14 cellular contexts compared by ENCODE assay signal in genomic region chr2:145170787-145171186, GRCh38.
"Had no signal": no experiment of that assay in that cellular context is flagged by ENCODE, and none has a peak within 500 bp of the region (broad histone marks: within the 10 kb centered on the region; RNA-seq: fewer than 3 reads in every experiment).

No MANE protein-coding gene starts in this region.

- H3K4me3 ChIP-seq: adrenal gland, breast epithelium, ovary, psoas muscle, right lobe of liver, thoracic aorta had no signal

- H3K4me1 ChIP-seq: adrenal gland, breast epithelium, psoas muscle, right lobe of liver had no signal

- H3K27me3 ChIP-seq: adrenal gland, breast epithelium, ovary, right lobe of liver had no signal

- ATAC-seq: activated CD4-positive, alpha-beta T cell treated with anti-CD3 and anti-CD28 coated beads for 36 hours; effector memory CD8-positive, alpha-beta T cell; naive thymus-derived CD8-positive, alpha-beta T cell; psoas muscle; right lobe of liver; stimulated activated naive B cell treated with anti-CD40 and anti-IgM and Interleukin-4, amounts not matched to agents 10 μg/mL and 1 μg/mL and 100 μg/mL, for 72 hours; WTC11 had no signal

- H3K27ac ChIP-seq: adrenal gland, breast epithelium, ovary, psoas muscle, right lobe of liver, thoracic aorta had no signal

- H3K9me3 ChIP-seq: adrenal gland, breast epithelium, ovary, psoas muscle, right lobe of liver, thoracic aorta had no signal

- DNase-seq: activated CD4-positive, alpha-beta T cell treated with anti-CD3 and anti-CD28 coated beads for 36 hours; activated CD4-positive, alpha-beta T cell treated with anti-CD3 and anti-CD28 coated beads, Interleukin-2, amount 50 U/mL, for 48 hours; activated gamma-delta T cell; adrenal gland; effector memory CD8-positive, alpha-beta T cell; mesendoderm; naive thymus-derived CD8-positive, alpha-beta T cell; ovary; psoas muscle; right lobe of liver; stimulated activated naive B cell treated with anti-CD40 and anti-IgM and Interleukin-4, amounts not matched to agents 10 μg/mL and 1 μg/mL and 100 μg/mL, for 72 hours had no signal

- H3K36me3 ChIP-seq: adrenal gland, breast epithelium, ovary, right lobe of liver, thoracic aorta had no signal
